In genomic region chr7:124033093-124033806, GRCh38 we compare ENCODE assay signal across 8 cellular contexts. TPM values are rescaled to one million over a fixed set of nuclear protein-coding genes. Genes with fewer than 3 reads are reported as not detected.
DNase-seq lines count a peak whose midpoint lies in the region; ATAC-seq, FAIRE-seq and TF ChIP-seq lines count a peak whose summit lies in the region.

No MANE protein-coding gene starts in this region.

- H3K36me3 ChIP-seq in GM06990 (ENCODE audit: control insufficient read depth, insufficient read depth, low read length) = no peaks in the 10 kb centered on the region
- no peaks in the 10 kb centered on the region for H3K36me3 ChIP-seq in mammary epithelial cell (ENCODE audit: insufficient read depth, low read length)

- DNase-seq in GM06990 (ENCODE audit: extremely low read depth, insufficient read length) = peak; percentile 17
- no peak for DNase-seq in mammary epithelial cell
- DNase-seq in superior temporal gyrus (ENCODE audit: extremely low spot score) = peak; percentile 60
- no peak for DNase-seq in HTR-8/SVneo (ENCODE audit: insufficient read length, low spot score)
- DNase-seq in NCI-H1436 treated with DMSO at 0.1 percent for 48 hours (lab: John Stamatoyannopoulos, UW) = no peak

- FAIRE-seq in HTR-8/SVneo (lab: Jason Lieb, UNC) = no peak

- H3K27me3 ChIP-seq in GM06990 (replicated peaks; ENCODE audit: control insufficient read depth, insufficient read depth, low read length) (no peaks in the 10 kb centered on the region; the same call in 1 of the 2 replicates), mammary epithelial cell (ENCODE audit: insufficient read depth, low read length) (peaks cover 36% of the 10 kb centered on the region), layer of hippocampus (ENCODE audit: control insufficient read depth, insufficient read depth, low read length) (no peaks in the 10 kb centered on the region)

- WGBS in mammary epithelial cell (ENCODE audit: low coverage, missing lambda C conversion rate) = 4% methylated on average over 8 of the region's 71 CpGs

- no TSS peak for BruUV-seq in mammary epithelial cell (replicated peaks; lab: Mats Ljungman, UMichigan)

- H3K27ac ChIP-seq in mammary epithelial cell (ENCODE audit: insufficient read depth, low read depth, low read length) (no peak overlapping the region), layer of hippocampus (ENCODE audit: low read depth, low read length) (peak overlapping the region; percentile 97)

- peaks cover 16% of the 10 kb centered on the region for H3K4me1 ChIP-seq in mammary epithelial cell (ENCODE audit: insufficient read depth, low read length)

- H4K20me1 ChIP-seq in mammary epithelial cell (ENCODE audit: insufficient read depth, low read length) = peaks cover 3% of the 10 kb centered on the region

- ATAC-seq in HG03066 (IDR thresholded peaks at IDR 0.05; ENCODE audit: low read depth, unreplicated experiment) (peak; percentile 5), GM19328 (IDR thresholded peaks at IDR 0.05; ENCODE audit: unreplicated experiment) (no peak)

- H3K9me3 ChIP-seq in mammary epithelial cell (replicated peaks; ENCODE audit: insufficient read depth, low read length) = no peaks in the 10 kb centered on the region

- H3K4me2 ChIP-seq in mammary epithelial cell (ENCODE audit: insufficient read depth, low read depth, low read length) = peak overlapping the region; percentile 81

- peak overlapping the region; percentile 62 for H2AFZ ChIP-seq in mammary epithelial cell (ENCODE audit: low read depth, low read length)

- H3K9ac ChIP-seq in mammary epithelial cell (ENCODE audit: insufficient read depth, low read length) = no peak overlapping the region

- H3K4me3 ChIP-seq in GM06990 (replicated peaks; ENCODE audit: low read depth, low read length) = no peak overlapping the region
- H3K4me3 ChIP-seq in mammary epithelial cell (replicated peaks in 1 of 3; ENCODE audit: insufficient read depth in 1 of 3, low read depth in 2 of 3, low read length in 3 of 3) = peak overlapping the region in 2 of 3 experiments; percentile 38 to 50

- CTCF ChIA-PET in mammary epithelial cell (lab: Charles Lee; ENCODE audit: low non-redundant PET) = no interaction called here

- intact Hi-C loops in mammary epithelial cell (cut with micrococcal nuclease) = no loop called here

- H3K79me2 ChIP-seq in mammary epithelial cell (ENCODE audit: insufficient read depth, low read length) = no peaks in the 10 kb centered on the region

- TF ChIP-seq CTCF in GM06990 (IDR thresholded peaks at IDR 0.05; ENCODE audit: insufficient read depth, low read length, poor library complexity, severe bottlenecking) (no peak), mammary epithelial cell (conservative IDR thresholded peaks at IDR 0.05 in 1 of 2, IDR thresholded peaks at IDR 0.05 in 1 of 2; ENCODE audit: extremely low read depth in 1 of 2, insufficient read depth in 1 of 2, low read depth in 1 of 2, low read length in 2 of 2) (no peak)

- dilution Hi-C loops in mammary epithelial cell (cut with HindIII; ENCODE audit: low sequenced_read_pairs) = no loop called here

- in situ Hi-C loops in mammary epithelial cell (cut with MboI; ENCODE audit: low sequenced_read_pairs in 2 of 2) = no loop called here

RNA-seq across cellular contexts. Expression of gene TMEM229A, which starts 0.4 kb away (rescaled TPM):
- not detected for total RNA-seq in mammary epithelial cell
- polyA plus RNA-seq in mammary epithelial cell = not detected
- not detected for polyA minus RNA-seq in mammary epithelial cell

Comparison
In these comparisons a context has a peak if more than half of its experiments do, and no peak if none do; other contexts are left out.
1. DNase-seq: peak in GM06990 (single experiment) and superior temporal gyrus (single experiment); none in mammary epithelial cell (single experiment), HTR-8/SVneo (single experiment) and NCI-H1436 treated with DMSO at 0.1 percent for 48 hours (single experiment).